2 cellular contexts compared by ENCODE assay signal in genomic region chr6:57104350-57104749, GRCh38.
TF ChIP-seq lines count a peak whose summit lies in the region.

No MANE protein-coding gene starts in this region.

TF ChIP-seq in K562, 482 proteins besides CTCF, POLR2A, EP300 and RAD21:
- TF ChIP-seq ELF1 (tag; IDR thresholded peaks at IDR 0.05) (0 out of 2 replicates have a peak, but pooled peaks have one; percentile 18), HDAC3 (IDR thresholded peaks at IDR 0.05; ENCODE audit: borderline replicate concordance, partially characterized antibody) (no peak)

TF ChIP-seq in SK-N-SH, 30 proteins besides CTCF, POLR2A, EP300 and RAD21:
- TF ChIP-seq REST (IDR thresholded peaks at IDR 0.05; ENCODE audit: low read depth, low read length) (no peak), YY1 (IDR thresholded peaks at IDR 0.05; ENCODE audit: low read depth) (no peak), SMC3 (IDR thresholded peaks at IDR 0.05; ENCODE audit: low read depth, low read length) (no peak), TEAD4 (IDR thresholded peaks at IDR 0.05; ENCODE audit: borderline replicate concordance, insufficient read depth) (no peak), IRF3 (IDR thresholded peaks at IDR 0.05; ENCODE audit: low read depth, low read length) (no peak), TAF1 (IDR thresholded peaks at IDR 0.05; ENCODE audit: borderline replicate concordance, low read depth, low read length) (no peak), GATA2 (CRISPR knock-in tag; IDR thresholded peaks at IDR 0.05) (no peak), RXRA (IDR thresholded peaks at IDR 0.05; ENCODE audit: borderline replicate concordance, low read depth) (no peak), SIN3A (IDR thresholded peaks at IDR 0.05; ENCODE audit: borderline replicate concordance, low read depth, low read length) (no peak), ZBTB33 (IDR thresholded peaks at IDR 0.05; ENCODE audit: borderline replicate concordance, low read depth) (no peak), USF2 (IDR thresholded peaks at IDR 0.05; ENCODE audit: borderline replicate concordance, low read depth, low read length) (no peak), ELF1 (IDR thresholded peaks at IDR 0.05) (no peak), PBX3 (IDR thresholded peaks at IDR 0.05) (no peak), NFIC (IDR thresholded peaks at IDR 0.05; ENCODE audit: borderline replicate concordance) (no peak), NRF1 (IDR thresholded peaks at IDR 0.05; ENCODE audit: low read depth, low read length) (no peak)
